ENCODE assay signal across 20 cellular contexts in the genomic region with DNA sequence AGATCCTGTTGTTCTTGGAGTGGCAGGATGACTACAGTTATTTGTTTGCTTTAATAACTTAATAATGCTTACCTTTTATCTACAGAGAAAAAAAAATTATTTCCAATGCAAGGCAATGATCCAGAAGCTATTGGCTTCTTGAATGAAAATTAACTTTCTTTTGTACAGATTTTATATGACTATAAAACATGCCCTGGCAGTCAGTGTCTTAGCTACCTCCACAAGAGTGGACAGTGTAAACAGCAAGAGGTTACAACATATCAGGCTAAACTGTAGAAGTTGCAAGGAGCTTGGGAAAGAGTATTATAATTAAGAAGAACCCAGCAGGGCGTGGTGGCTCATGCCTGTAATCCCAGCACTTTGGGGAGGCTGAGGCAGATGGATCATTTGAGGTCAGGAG. TPM values are rescaled to one million over a fixed set of nuclear protein-coding genes. Genes with fewer than 3 reads are reported as not detected.
DNase-seq lines count a peak whose midpoint lies in the region; TF ChIP-seq lines count a peak whose summit lies in the region.
"Had no signal": no experiment of that assay in that cellular context is flagged by ENCODE, and none has a peak within 500 bp of the region (broad histone marks: within the 10 kb centered on the region; RNA-seq: fewer than 3 reads in every experiment).

No MANE protein-coding gene starts in this region.

- peaks cover 0 to 2% of the 10 kb centered on the region in 2 donors for H3K4me1 ChIP-seq in ascending aorta
- H3K4me1 ChIP-seq: BE2C, BLaER1 had no signal

- intact Hi-C loops in ascending aorta (cut with DNase I), result no loop called here

- H3K27ac Mint-ChIP-seq in osteocyte (ENCODE audit: unreplicated experiment), result peak overlapping the region; percentile 60
- H3K27ac Mint-ChIP-seq: CD4-positive, alpha-beta memory T cell; CD4-positive, CD25-positive, alpha-beta regulatory T cell; CD8-positive, alpha-beta memory T cell had no signal

- H3K36me3 Mint-ChIP-seq in osteocyte (ENCODE audit: unreplicated experiment), result peaks cover 13% of the 10 kb centered on the region
- H3K36me3 Mint-ChIP-seq: CD14-positive monocyte; CD4-positive, alpha-beta memory T cell; CD4-positive, CD25-positive, alpha-beta regulatory T cell; CD8-positive, alpha-beta memory T cell had no signal

- DNase-seq in fibroblast of villous mesenchyme (ENCODE audit: low read depth) (peak; percentile 48), osteocyte (ENCODE audit: extremely low spot score, unreplicated experiment) (no peak), ascending aorta (ENCODE audit: low spot score in 2 of 2) (no peak), SIG-M5 (lab: John Stamatoyannopoulos, UW) (no peak), DMS53 (lab: John Stamatoyannopoulos, UW) (no peak)
- DNase-seq: 8988T; ACHN; BE2C; C1 segment of cervical spinal cord; CD4-positive, alpha-beta memory T cell; CD4-positive, CD25-positive, alpha-beta regulatory T cell; CD8-positive, alpha-beta memory T cell; COR-L47; DMS 273 treated with DMSO at 0.1 percent for 48 hours; DMS153; DMS79 treated with DMSO at 0.1 percent for 48 hours; GF-D8 had no signal

- no peaks in the 10 kb centered on the region for H3K36me3 ChIP-seq in ascending aorta
- H3K36me3 ChIP-seq: BE2C, BLaER1 had no signal

- H3K4me3 ChIP-seq in fibroblast of villous mesenchyme (ENCODE audit: low read depth, low read length) (no peak overlapping the region), ascending aorta (no peak overlapping the region)
- H3K4me3 ChIP-seq: BLaER1 had no signal

- no peaks in the 10 kb centered on the region for H3K9me3 Mint-ChIP-seq in osteocyte (ENCODE audit: unreplicated experiment)

- peaks cover 53% of the 10 kb centered on the region for H3K4me1 Mint-ChIP-seq in osteocyte (ENCODE audit: unreplicated experiment)
- H3K4me1 Mint-ChIP-seq: CD14-positive monocyte; CD4-positive, alpha-beta memory T cell; CD4-positive, CD25-positive, alpha-beta regulatory T cell; CD8-positive, alpha-beta memory T cell had no signal

- H3K27ac ChIP-seq in VCaP (peak overlapping the region; percentile 76), ascending aorta (no peak overlapping the region)
- H3K27ac ChIP-seq: BLaER1 had no signal

- no peaks in the 10 kb centered on the region for H3K27me3 Mint-ChIP-seq in osteocyte (ENCODE audit: unreplicated experiment)
- H3K27me3 Mint-ChIP-seq: CD4-positive, alpha-beta memory T cell; CD4-positive, CD25-positive, alpha-beta regulatory T cell; CD8-positive, alpha-beta memory T cell had no signal

- H3K9me3 ChIP-seq in ascending aorta, result no peaks in the 10 kb centered on the region
- H3K9me3 ChIP-seq: BE2C, BLaER1 had no signal

- TF ChIP-seq CTCF in VCaP (conservative IDR thresholded peaks at IDR 0.05) (no peak), fibroblast of villous mesenchyme (IDR thresholded peaks at IDR 0.05; ENCODE audit: insufficient read depth, low read depth, low read length) (no peak), osteocyte (IDR thresholded peaks at IDR 0.05) (no peak), ascending aorta (IDR thresholded peaks at IDR 0.05) (no peak)

- H3K27me3 ChIP-seq in ascending aorta, result no peaks in the 10 kb centered on the region
- H3K27me3 ChIP-seq: BE2C, BLaER1 had no signal

- no peak overlapping the region for H3K4me3 Mint-ChIP-seq in osteocyte (ENCODE audit: unreplicated experiment)
- H3K4me3 Mint-ChIP-seq: CD14-positive monocyte; CD4-positive, alpha-beta memory T cell; CD8-positive, alpha-beta memory T cell had no signal

RNA-seq across cellular contexts. Expression of a gene that starts 49.1 kb away (rescaled TPM):
- total RNA-seq in fibroblast of villous mesenchyme (33.7 and 41.6 TPM in 2 replicates), osteocyte (66.2 and 66.5 TPM in 2 replicates), ascending aorta (25.5 TPM)
- total RNA-seq: CD4-positive, alpha-beta memory T cell; CD4-positive, CD25-positive, alpha-beta regulatory T cell had no signal
